Comparison of ENCODE assay signal across 21 cellular contexts in the genomic region with DNA sequence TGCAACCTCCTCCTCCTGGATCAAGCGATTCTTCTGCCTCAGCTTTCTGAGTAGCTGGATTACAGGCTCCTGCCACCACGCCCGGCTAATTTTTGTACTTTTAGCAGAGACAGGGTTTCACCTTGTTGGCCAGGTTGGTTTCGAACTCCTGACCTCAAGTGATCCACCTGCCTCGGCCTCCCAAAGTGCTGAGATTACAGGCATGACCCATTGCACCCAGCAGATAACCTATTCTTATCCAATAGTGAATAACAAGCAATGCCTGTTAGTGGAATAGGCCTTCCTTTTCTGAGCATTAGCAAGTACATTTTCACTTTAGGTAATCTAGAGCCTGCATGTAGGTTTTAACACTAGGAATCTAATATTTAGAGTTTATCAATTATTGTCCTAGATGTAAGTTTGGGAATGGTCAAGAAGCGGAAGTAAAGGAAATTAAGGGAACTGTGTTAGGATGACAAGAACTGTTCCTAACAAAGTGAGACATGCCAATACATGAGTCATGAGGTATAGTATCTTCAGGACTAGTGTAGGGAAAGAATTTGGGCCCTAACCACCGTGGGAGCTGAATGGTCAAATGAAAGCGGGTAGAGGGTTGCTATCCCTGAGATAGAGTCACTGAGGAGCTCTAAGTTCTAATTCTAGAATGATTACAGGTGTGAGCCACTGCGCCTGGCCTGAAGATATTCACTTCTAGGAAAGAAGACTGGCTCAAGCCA. TPM values are rescaled to one million over a fixed set of nuclear protein-coding genes. Genes with fewer than 3 reads are reported as not detected.
DNase-seq lines count a peak whose midpoint lies in the region; ATAC-seq, FAIRE-seq and TF ChIP-seq lines count a peak whose summit lies in the region.
"Had no signal": no experiment of that assay in that cellular context is flagged by ENCODE, and none has a peak within 500 bp of the region (broad histone marks: within the 10 kb centered on the region; RNA-seq: fewer than 3 reads in every experiment).

No MANE protein-coding gene starts in this region.

- H3K27ac ChIP-seq in keratinocyte (ENCODE audit: control insufficient read depth, insufficient read depth, low read length) (no peak overlapping the region), sigmoid colon (no peak overlapping the region), upper lobe of left lung (no peak overlapping the region)
- H3K27ac ChIP-seq: left lung, thoracic aorta had no signal

- H2AFZ ChIP-seq in keratinocyte (ENCODE audit: control insufficient read depth, low read length) = no peak overlapping the region

- no peak for ATAC-seq in upper lobe of left lung (ENCODE audit: low FRiP score in 2 of 2)
- ATAC-seq: activated CD4-positive, alpha-beta T cell treated with anti-CD3 and anti-CD28 coated beads for 36 hours; HepG2; left lung; naive thymus-derived CD4-positive, alpha-beta T cell had no signal

- peak; percentile 44 for FAIRE-seq in keratinocyte (lab: Jason Lieb, UNC)
- FAIRE-seq: GM18507, H1, HepG2 had no signal

- no peak for TF ChIP-seq POLR2A in sigmoid colon (IDR thresholded peaks at IDR 0.05)
- TF ChIP-seq POLR2A in upper lobe of left lung (IDR thresholded peaks at IDR 0.05) = no peak

- dilution Hi-C loops in keratinocyte (cut with MboI; ENCODE audit: extremely low pct_ligation_motif_present, low sequenced_read_pairs) = no loop called here

- H3K9me3 ChIP-seq in keratinocyte (ENCODE audit: control insufficient read depth, low read depth, low read length) = no peaks in the 10 kb centered on the region
- no peaks in the 10 kb centered on the region for H3K9me3 ChIP-seq in sigmoid colon
- H3K9me3 ChIP-seq in upper lobe of left lung = no peaks in the 10 kb centered on the region
- H3K9me3 ChIP-seq: left lung, thoracic aorta had no signal

- H3K9ac ChIP-seq in keratinocyte (ENCODE audit: control insufficient read depth, extremely low read depth, insufficient read depth, low read length) = no peak overlapping the region

- DNase-seq in AG10803 (ENCODE audit: low read depth) (peak; percentile 33), HT1080 (ENCODE audit: low read depth) (peak; percentile 15), cardiac fibroblast (ENCODE audit: low read depth in 2 of 2) (peak; percentile 19 to 25), keratinocyte (ENCODE audit: low read depth, low spot score) (no peak), T1000 (lab: John Stamatoyannopoulos, UW) (no peak), SHP77 treated with DMSO at 0.1 percent for 48 hours (lab: John Stamatoyannopoulos, UW) (no peak), sigmoid colon (no peak), upper lobe of left lung (no peak)
- DNase-seq: activated CD4-positive, alpha-beta T cell treated with anti-CD3 and anti-CD28 coated beads for 36 hours; Calu3; cerebellar nuclear complex; hippocampal formation; left lung; naive thymus-derived CD4-positive, alpha-beta T cell; NCI-H2107; RPMI8226; stimulated activated CD8-positive, alpha-beta memory T cell treated with anti-CD3 and anti-CD28 coated beads, Interleukin-4, amount 100 ng/mL, for 48 hours had no signal

- intact Hi-C loops in sigmoid colon (cut with DNase I) = no loop called here

- H3K27me3 ChIP-seq in keratinocyte (ENCODE audit: control insufficient read depth, extremely low read depth, insufficient read depth, low read length) = no peaks in the 10 kb centered on the region
- no peaks in the 10 kb centered on the region for H3K27me3 ChIP-seq in sigmoid colon
- H3K27me3 ChIP-seq in upper lobe of left lung = no peaks in the 10 kb centered on the region
- H3K27me3 ChIP-seq: left lung had no signal

- no peaks in the 10 kb centered on the region for H3K9me1 ChIP-seq in keratinocyte (ENCODE audit: control insufficient read depth, extremely low read depth, insufficient read depth, low read length)

- whole genome bisulfite sequencing in sigmoid colon, 2 donors = 93 to 94% methylated on average over 9 of the region's 9 CpGs
- WGBS in upper lobe of left lung, 2 donors = 84 to 93% methylated on average over 9 of the region's 9 CpGs

- TF ChIP-seq CTCF in AG10803 (conservative IDR thresholded peaks at IDR 0.05; ENCODE audit: low read length) = no peak
- TF ChIP-seq CTCF in cardiac fibroblast (IDR thresholded peaks at IDR 0.05; ENCODE audit: low read depth, low read length) = no peak
- no peak for TF ChIP-seq CTCF in keratinocyte (optimal IDR thresholded peaks at IDR 0.05 in 1 of 3, IDR thresholded peaks at IDR 0.05 in 1 of 3, conservative IDR thresholded peaks at IDR 0.05 in 1 of 3; ENCODE audit: extremely low read depth in 1 of 3, insufficient read depth in 2 of 3, low read length in 3 of 3)
- TF ChIP-seq CTCF in sigmoid colon (IDR thresholded peaks at IDR 0.05) = no peak
- TF ChIP-seq CTCF in upper lobe of left lung (IDR thresholded peaks at IDR 0.05) = no peak

- TF ChIP-seq EP300 in sigmoid colon (IDR thresholded peaks at IDR 0.05) = no peak
- no peak for TF ChIP-seq EP300 in upper lobe of left lung (IDR thresholded peaks at IDR 0.05)

- no peaks in the 10 kb centered on the region for H3K79me2 ChIP-seq in keratinocyte (ENCODE audit: control insufficient read depth, insufficient read depth, low read length)

- peaks cover 2% of the 10 kb centered on the region for H4K20me1 ChIP-seq in keratinocyte (ENCODE audit: control insufficient read depth, extremely low read depth, insufficient read depth, low read length)

- no peak overlapping the region for H3K4me3 ChIP-seq in AG10803 (ENCODE audit: low read length)
- H3K4me3 ChIP-seq in cardiac fibroblast (replicated peaks in 1 of 2; ENCODE audit: low read depth in 2 of 2, low read length in 2 of 2) = no peak overlapping the region
- H3K4me3 ChIP-seq in keratinocyte (ENCODE audit: control insufficient read depth in 2 of 3, extremely low read depth in 1 of 3, insufficient read depth in 2 of 3, low read depth in 1 of 3, low read length in 3 of 3) = no peak overlapping the region
- no peak overlapping the region for H3K4me3 ChIP-seq in sigmoid colon
- H3K4me3 ChIP-seq in upper lobe of left lung = no peak overlapping the region
- H3K4me3 ChIP-seq: left lung, thoracic aorta had no signal

- H3K36me3 ChIP-seq in keratinocyte (ENCODE audit: control insufficient read depth in 2 of 2, extremely low read depth in 1 of 2, insufficient read depth in 2 of 2, low read length in 2 of 2) (no peaks in the 10 kb centered on the region), sigmoid colon (no peaks in the 10 kb centered on the region), upper lobe of left lung (no peaks in the 10 kb centered on the region)
- H3K36me3 ChIP-seq: left lung, thoracic aorta had no signal

- peak overlapping the region; percentile 38 for H3K4me2 ChIP-seq in keratinocyte (ENCODE audit: control insufficient read depth, extremely low read depth, insufficient read depth, low read depth, low read length)

- peaks cover 24% of the 10 kb centered on the region for H3K4me1 ChIP-seq in keratinocyte (ENCODE audit: control insufficient read depth, extremely low read depth, insufficient read depth, low read length)
- no peaks in the 10 kb centered on the region for H3K4me1 ChIP-seq in sigmoid colon
- H3K4me1 ChIP-seq in upper lobe of left lung = no peaks in the 10 kb centered on the region
- H3K4me1 ChIP-seq: left lung had no signal

RNA-seq across cellular contexts. Expression of a gene that starts 15.0 kb away (rescaled TPM):
- total RNA-seq in HT1080 (2014; rRNA removed; shearing (Covaris generic)) = 4.7 and 7.1 TPM in 2 replicates
- 7.3 and 9.7 TPM in 2 replicates for polyA plus RNA-seq in HT1080 (2015; cell fraction: cytosol; rRNA removed)
- polyA plus RNA-seq in HT1080 (2015; cell fraction: nucleus; rRNA removed) = 8.9 and 9.5 TPM in 2 replicates
- polyA plus RNA-seq in keratinocyte (4.4 to 4.9 TPM (median 4.5 TPM) in 3 replicates), sigmoid colon (1 to 10 TPM in 2 of 3 donors, under 1 TPM in 1; 0.60 to 5.3 (median 1.2) TPM)
- 3.4 TPM for polyA plus RNA-seq in keratinocyte (2011; ENCODE audit: low read depth)
- polyA plus RNA-seq in keratinocyte (2011; cell fraction: cytosol; rRNA removed) = 4.0 and 6.1 TPM in 2 replicates
- 7.0 and 7.1 TPM in 2 replicates for polyA plus RNA-seq in keratinocyte (2011; cell fraction: nucleus; rRNA removed)
- polyA plus RNA-seq in keratinocyte (2012; ENCODE audit: low replicate concordance) = 3.7 and 4.5 TPM in 2 replicates
- polyA minus RNA-seq in keratinocyte = 10.6 to 14.8 TPM (median 13.8 TPM) in 3 replicates
- polyA minus RNA-seq in keratinocyte (2011; cell fraction: cytosol; rRNA and poly(A)+ RNA removed) = 7.5 TPM
- 8.4 and 16.1 TPM in 2 replicates for polyA minus RNA-seq in keratinocyte (2011; cell fraction: nucleus; rRNA and poly(A)+ RNA removed)
- total RNA-seq in sigmoid colon (10 to 100 TPM in 1 of 4 donors, 1 to 10 TPM in 3; 6.7 to 11.6 (median 7.2) TPM), upper lobe of left lung (10 to 100 TPM; 10.5 to 23.0 (median 17.9) TPM)

RNA-seq across cellular contexts. Expression of a gene that starts 49.6 kb away (rescaled TPM):
- 269 and 332 TPM in 2 replicates for total RNA-seq in HT1080 (2014; rRNA removed; shearing (Covaris generic))
- polyA plus RNA-seq in HT1080 (2015; cell fraction: cytosol; rRNA removed) = 223 and 291 TPM in 2 replicates
- polyA plus RNA-seq in HT1080 (2015; cell fraction: nucleus; rRNA removed) = 158 and 160 TPM in 2 replicates
- polyA plus RNA-seq in keratinocyte = 127 to 216 TPM (median 185 TPM) in 3 replicates
- polyA plus RNA-seq in keratinocyte (2011; ENCODE audit: low read depth) = 24.5 TPM
- polyA plus RNA-seq in keratinocyte (2011; cell fraction: cytosol; rRNA removed) = 193 and 215 TPM in 2 replicates
- 116 and 140 TPM in 2 replicates for polyA plus RNA-seq in keratinocyte (2011; cell fraction: nucleus; rRNA removed)
- 87.6 and 153 TPM in 2 replicates for polyA plus RNA-seq in keratinocyte (2012; ENCODE audit: low replicate concordance)
- 56.4 to 82.9 TPM (median 63.4 TPM) in 3 replicates for polyA minus RNA-seq in keratinocyte
- 46.2 TPM for polyA minus RNA-seq in keratinocyte (2011; cell fraction: cytosol; rRNA and poly(A)+ RNA removed)
- polyA minus RNA-seq in keratinocyte (2011; cell fraction: nucleus; rRNA and poly(A)+ RNA removed) = 8.3 and 21.6 TPM in 2 replicates
- total RNA-seq in sigmoid colon = 10 to 100 TPM; 48.2 to 69.3 (median 58.6) TPM
- polyA plus RNA-seq in sigmoid colon = 100 to 1,000 TPM; 111 to 146 (median 117) TPM
- 10 to 100 TPM; 19.9 to 76.0 (median 43.8) TPM for total RNA-seq in upper lobe of left lung

Comparison
In these comparisons a context has a peak if more than half of its experiments do, and no peak if none do; other contexts are left out.
1. DNase-seq: peak in AG10803 (single experiment), HT1080 (single experiment) and cardiac fibroblast (2 of 2); none in keratinocyte (single experiment), T1000 (single experiment), SHP77 treated with DMSO at 0.1 percent for 48 hours (single experiment), sigmoid colon (single experiment) and upper lobe of left lung (0 of 2).